Comparison of ENCODE assay signal across 8 cellular contexts in genomic region chr14:55051165-55051425, GRCh38. TPM values are rescaled to one million over a fixed set of nuclear protein-coding genes. Genes with fewer than 3 reads are reported as not detected.
DNase-seq lines count a peak whose midpoint lies in the region; ATAC-seq and TF ChIP-seq lines count a peak whose summit lies in the region.

No MANE protein-coding gene starts in this region.

- H3K4me1 ChIP-seq in left lung (peaks cover 18 to 45% of the 10 kb centered on the region in 2 donors), upper lobe of right lung (peaks cover 23% of the 10 kb centered on the region)

- peak overlapping the region; percentile 97 for H3K27ac Mint-ChIP-seq in activated T-helper 17 cell treated with anti-CD3 and anti-CD28 coated beads, Interleukin-2, amount 50 U/mL, for 72 hours

- H3K27me3 ChIP-seq in left lung (no peaks in the 10 kb centered on the region), upper lobe of right lung (no peaks in the 10 kb centered on the region)

- peaks cover 14% of the 10 kb centered on the region for H3K4me1 Mint-ChIP-seq in activated T-helper 17 cell treated with anti-CD3 and anti-CD28 coated beads, Interleukin-2, amount 50 U/mL, for 72 hours

- TF ChIP-seq CTCF in left lung (IDR thresholded peaks at IDR 0.05) (no peak), upper lobe of right lung (IDR thresholded peaks at IDR 0.05) (no peak)

- H3K36me3 Mint-ChIP-seq in activated T-helper 17 cell treated with anti-CD3 and anti-CD28 coated beads, Interleukin-2, amount 50 U/mL, for 72 hours (ENCODE audit: low read depth) = peaks cover 42% of the 10 kb centered on the region

- DNase-seq in left lung (no peak), upper lobe of right lung (no peak), ureter (ENCODE audit: low spot score) (no peak), NCI-H748 (lab: John Stamatoyannopoulos, UW; ENCODE audit: unreplicated experiment) (no peak)
- no peak for DNase-seq in activated CD4-positive, alpha-beta T cell treated with anti-CD3 and anti-CD28 coated beads for 48 hours

- H3K4me3 Mint-ChIP-seq in activated T-helper 17 cell treated with anti-CD3 and anti-CD28 coated beads, Interleukin-2, amount 50 U/mL, for 72 hours = peak overlapping the region; percentile 94

- H3K27me3 Mint-ChIP-seq in activated T-helper 17 cell treated with anti-CD3 and anti-CD28 coated beads, Interleukin-2, amount 50 U/mL, for 72 hours = no peaks in the 10 kb centered on the region

- intact Hi-C loops in left lung (cut with DNase I) = no loop called here
- intact Hi-C loops in upper lobe of right lung (cut with DNase I) = no loop called here

- peak overlapping the region; percentile 97 to 99 for H3K27ac ChIP-seq in left lung
- peak overlapping the region; percentile 99 for H3K27ac ChIP-seq in upper lobe of right lung

- H3K9me3 ChIP-seq in left lung = no peaks in the 10 kb centered on the region
- H3K9me3 ChIP-seq in upper lobe of right lung = no peaks in the 10 kb centered on the region

- ATAC-seq in HG02852 (IDR thresholded peaks at IDR 0.05; ENCODE audit: unreplicated experiment) (peak; percentile 32), left lung (no peak), upper lobe of right lung (no peak)
- ATAC-seq in activated T-helper 17 cell treated with anti-CD3 and anti-CD28 coated beads, Interleukin-2, amount 50 U/mL, for 72 hours (replicated peaks) = peak; percentile 30

- H3K4me3 ChIP-seq in GM08714 (ENCODE audit: low read length) = peak overlapping the region; percentile 53; the same call in 1 of the 2 replicates
- peak overlapping the region; percentile 74 to 78 for H3K4me3 ChIP-seq in left lung
- H3K4me3 ChIP-seq in upper lobe of right lung = peak overlapping the region; percentile 80

- H3K36me3 ChIP-seq in left lung = peaks cover 0 to 19% of the 10 kb centered on the region in 2 donors
- H3K36me3 ChIP-seq in upper lobe of right lung = no peaks in the 10 kb centered on the region

- H3K9me3 Mint-ChIP-seq in activated T-helper 17 cell treated with anti-CD3 and anti-CD28 coated beads, Interleukin-2, amount 50 U/mL, for 72 hours = no peaks in the 10 kb centered on the region

RNA-seq across cellular contexts. Expression of gene MAPK1IP1L, which starts 0.4 kb away (rescaled TPM):
- 100 to 1,000 TPM; 106 to 114 TPM for total RNA-seq in activated T-helper 17 cell treated with anti-CD3 and anti-CD28 coated beads, Interleukin-2, amount 50 U/mL, for 72 hours
- total RNA-seq in left lung = 10 to 100 TPM; 81.0 to 87.3 TPM
- 72.5 TPM for total RNA-seq in upper lobe of right lung
- total RNA-seq in ureter = 94.7 TPM

RNA-seq across cellular contexts. Expression of gene SOCS4, which starts 24.1 kb away (rescaled TPM):
- 10 to 100 TPM; 17.5 to 36.5 TPM for total RNA-seq in activated T-helper 17 cell treated with anti-CD3 and anti-CD28 coated beads, Interleukin-2, amount 50 U/mL, for 72 hours
- 10 to 100 TPM; 20.7 to 31.8 TPM for total RNA-seq in left lung
- total RNA-seq in upper lobe of right lung = 23.8 TPM
- total RNA-seq in ureter = 29.2 TPM

RNA-seq across cellular contexts. Expression of gene WDHD1, which starts 24.2 kb away (rescaled TPM):
- total RNA-seq in activated T-helper 17 cell treated with anti-CD3 and anti-CD28 coated beads, Interleukin-2, amount 50 U/mL, for 72 hours = 10 to 100 TPM; 39.9 to 60.0 TPM
- total RNA-seq in left lung = 1 to 10 TPM; 8.6 to 9.0 TPM
- total RNA-seq in upper lobe of right lung = 3.5 TPM
- 6.6 TPM for total RNA-seq in ureter

Comparison
In these comparisons a context has a peak if more than half of its experiments do, and no peak if none do; other contexts are left out.
1. ATAC-seq: peak in HG02852 (single experiment) and activated T-helper 17 cell treated with anti-CD3 and anti-CD28 coated beads, Interleukin-2, amount 50 U/mL, for 72 hours (single experiment); none in left lung (single experiment) and upper lobe of right lung (single experiment).
2. Peak in every context shown above with its lines, with median percentiles within 50 percentile points of each other: H3K4me3 ChIP-seq.